7 cellular contexts compared by ENCODE assay signal in the genomic region with DNA sequence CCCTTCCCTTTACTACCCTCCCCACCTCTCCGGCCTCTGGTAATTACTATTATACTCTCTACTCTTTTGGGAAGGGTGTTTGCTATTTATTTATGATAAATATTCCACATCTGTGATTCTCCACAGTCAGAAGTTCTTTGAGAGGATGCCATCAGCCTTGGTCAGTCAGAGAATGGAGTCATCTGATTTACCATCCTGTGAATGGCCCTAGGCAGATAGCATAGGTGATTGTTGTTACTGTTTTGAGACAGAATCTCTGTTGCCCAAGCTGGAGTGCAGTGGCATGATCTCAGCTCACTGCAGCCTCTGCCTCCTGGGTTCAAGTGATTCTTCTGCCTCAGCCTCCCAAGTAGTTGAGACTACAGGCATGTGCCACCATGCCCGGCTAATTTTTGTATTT. TPM values are rescaled to one million over a fixed set of nuclear protein-coding genes. Genes with fewer than 3 reads are reported as not detected.
DNase-seq lines count a peak whose midpoint lies in the region; ATAC-seq, FAIRE-seq and TF ChIP-seq lines count a peak whose summit lies in the region.
"Not testable (repeated sequence)": the region's sequence is repeated elsewhere in the genome, so short reads cannot be mapped to it uniquely, and the experiment has no call there.

No MANE protein-coding gene starts in this region.

- not testable (repeated sequence) for H3K36me3 Mint-ChIP-seq in HFFc6 (ENCODE audit: low read depth); WTC11

- H3K27me3 Mint-ChIP-seq in HFFc6 (ENCODE audit: insufficient read depth); WTC11 (ENCODE audit: low read depth): not testable (repeated sequence)

- not testable (repeated sequence) for H3K27me3 ChIP-seq in GM23248 (replicated peaks; ENCODE audit: insufficient read depth); bronchial epithelial cell (ENCODE audit: control insufficient read depth, insufficient read depth, low read length); trophoblast cell (ENCODE audit: insufficient read depth, low read length)

- CTCF ChIA-PET in RWPE1 (lab: Yijun Ruan, JAX): interaction anchor here (0.6 kb wide), 1 partner anchor 13 kb away, joined by 5 read pairs; no protein-coding TSS in a partner anchor
- CTCF ChIA-PET in WTC11 (lab: Charles Lee): not testable (repeated sequence)

- H3K9me2 ChIP-seq in GM23248 (ENCODE audit: insufficient read depth): not testable (repeated sequence)

- H3K79me2 ChIP-seq in GM23248 (ENCODE audit: insufficient read depth): peaks cover 84% of the 10 kb centered on the region
- H3K79me2 ChIP-seq in trophoblast cell (ENCODE audit: control insufficient read depth, insufficient read depth, low read length, poor library complexity): not testable (repeated sequence)

- H3K23ac ChIP-seq in trophoblast cell (ENCODE audit: low read length): not testable (repeated sequence)

- H3K4ac ChIP-seq in trophoblast cell (ENCODE audit: low read depth, low read length): not testable (repeated sequence)

- H2AK5ac ChIP-seq in trophoblast cell (ENCODE audit: low read length): not testable (repeated sequence)

- H3K9me3 ChIP-seq in GM23248 (ENCODE audit: low read depth); trophoblast cell (ENCODE audit: insufficient read depth, low read depth, low read length): not testable (repeated sequence)

- peaks cover 21% of the 10 kb centered on the region for H3K4me1 Mint-ChIP-seq in HFFc6 (ENCODE audit: low read depth)
- H3K4me1 Mint-ChIP-seq in WTC11: not testable (repeated sequence)

- not testable (repeated sequence) for H2BK120ac ChIP-seq in trophoblast cell (ENCODE audit: insufficient read depth, low read length, poor library complexity)

- H4K91ac ChIP-seq in trophoblast cell (ENCODE audit: low read depth, low read length): not testable (repeated sequence)

- not testable (repeated sequence) for H3K4me3 ChIP-seq in GM23248; bronchial epithelial cell (ENCODE audit: low read depth, low read length); trophoblast cell (ENCODE audit: low read depth, low read length)

- not testable (repeated sequence) for FAIRE-seq in bronchial epithelial cell (lab: Jason Lieb, UNC)

- H3K9ac ChIP-seq in GM23248; trophoblast cell (ENCODE audit: low read length): not testable (repeated sequence)

- POLR2A ChIA-PET in RWPE1 (lab: Yijun Ruan, JAX; ENCODE audit: low non-redundant PET): interaction anchor here (0.6 kb wide), 1 partner anchor 18 kb away, joined by 6 read pairs; no protein-coding TSS in a partner anchor
- POLR2A ChIA-PET in WTC11 (lab: Charles Lee): not testable (repeated sequence)

- H3K27ac ChIP-seq in GM23248; trophoblast cell (ENCODE audit: low read depth, low read length): not testable (repeated sequence)
- peak overlapping the region; percentile 41 for H3K27ac ChIP-seq in RWPE1
- H3K27ac ChIP-seq in epithelial cell of prostate: peak overlapping the region; percentile 16

- H2AFZ ChIP-seq in GM23248; trophoblast cell (ENCODE audit: insufficient read depth, low read length, poor library complexity): not testable (repeated sequence)

- H2BK12ac ChIP-seq in trophoblast cell (ENCODE audit: low read length): not testable (repeated sequence)

- not testable (repeated sequence) for TF ChIP-seq CTCF in HFFc6 (IDR thresholded peaks at IDR 0.05); RWPE1 (conservative IDR thresholded peaks at IDR 0.05; ENCODE audit: low read depth); WTC11 (IDR thresholded peaks at IDR 0.05); bronchial epithelial cell (IDR thresholded peaks at IDR 0.05; ENCODE audit: insufficient read depth, low read length, severe bottlenecking)

- not testable (repeated sequence) for H3K4me2 ChIP-seq in GM23248 (ENCODE audit: unreplicated experiment); trophoblast cell (ENCODE audit: low read length)

- not testable (repeated sequence) for ATAC-seq in WTC11

- H3K79me1 ChIP-seq in trophoblast cell (ENCODE audit: low read length): not testable (repeated sequence)

- not testable (repeated sequence) for H3K4me3 Mint-ChIP-seq in HFFc6, WTC11

- H3K36me3 ChIP-seq in GM23248 (ENCODE audit: low read depth); bronchial epithelial cell (ENCODE audit: control insufficient read depth, insufficient read depth, low read length); trophoblast cell (ENCODE audit: control insufficient read depth in 1 of 2, insufficient read depth in 2 of 2, low read length in 2 of 2): not testable (repeated sequence)

- WGBS in GM23248 (ENCODE audit: low coverage in 1 of 2, low lambda C conversion rate in 2 of 2, missing lambda C conversion rate in 2 of 2), 2 experiments: 95 to 100% methylated on average over 2 of the region's 2 CpGs
- no CpG with 5 or more reads among the region's 2 CpGs for WGBS in trophoblast cell (ENCODE audit: extremely low coverage, insufficient coverage, insufficient read length)

- H3K18ac ChIP-seq in trophoblast cell (ENCODE audit: low read length): not testable (repeated sequence)

- not testable (repeated sequence) for H4K20me1 ChIP-seq in GM23248 (ENCODE audit: insufficient read depth)

- not testable (repeated sequence) for H3K14ac ChIP-seq in trophoblast cell (ENCODE audit: low read length)

- not testable (repeated sequence) for H3K9me3 Mint-ChIP-seq in HFFc6, WTC11

- H4K12ac ChIP-seq in trophoblast cell (ENCODE audit: low read depth, low read length): not testable (repeated sequence)

- not testable (repeated sequence) for H2BK5ac ChIP-seq in trophoblast cell (ENCODE audit: low read depth, low read length, poor library complexity)

- H3K27ac Mint-ChIP-seq in HFFc6: not testable (repeated sequence)
- H3K27ac Mint-ChIP-seq in WTC11: 0 out of 2 replicates have a peak overlapping the region, but pooled peaks have one; percentile 51

- not testable (repeated sequence) for H4K8ac ChIP-seq in trophoblast cell (ENCODE audit: low read depth, low read length)

- in situ Hi-C loops in GM23248 (cut with MboI): not testable (repeated sequence)

- H3F3A ChIP-seq in GM23248 (ENCODE audit: insufficient read depth): peaks cover 18% of the 10 kb centered on the region

- DNase-seq in GM23248 (peak; percentile 25), HFFc6 (peak; percentile 18), bronchial epithelial cell (ENCODE audit: low read depth) (peak; percentile 18), trophoblast cell (peak; percentile 69 to 74)
- not testable (repeated sequence) for DNase-seq in RWPE1 (ENCODE audit: low spot score); WTC11 (ENCODE audit: low spot score); epithelial cell of prostate (ENCODE audit: low read depth, low spot score)

- H3K4me1 ChIP-seq in GM23248 (ENCODE audit: insufficient read depth): peaks cover 17% of the 10 kb centered on the region
- H3K4me1 ChIP-seq in trophoblast cell (ENCODE audit: control insufficient read depth in 1 of 2, insufficient read depth in 2 of 2, low read length in 2 of 2): not testable (repeated sequence)

RNA-seq across cellular contexts. Expression of gene UBAP1, which starts 38.2 kb away (rescaled TPM):
- total RNA-seq in GM23248 (2014; rRNA removed; shearing (Covaris generic)): 18.3 and 26.8 TPM in 2 replicates
- polyA plus RNA-seq in GM23248 (2016; fragmentation: Nextera tagmentation; extraction: Ambion mirVana): 50.1 and 52.2 TPM in 2 replicates
- total RNA-seq in HFFc6 (2021; fragmentation: NEBNext Ultra II Directional; extraction: Animal tissue kit (Norgen Biotek cat#: 25700)): 10 to 100 TPM; 36.7 to 43.9 (median 41.4) TPM
- total RNA-seq in WTC11 (2021) (23.9 to 26.3 TPM (median 25.7 TPM) in 3 replicates), bronchial epithelial cell (37.6 and 53.1 TPM in 2 replicates)
- 80.6 and 83.7 TPM in 2 replicates for polyA plus RNA-seq in trophoblast cell (2013)
